8 cellular contexts compared by ENCODE assay signal in genomic region chr4:141635726-141636076, GRCh38. TPM values are rescaled to one million over a fixed set of nuclear protein-coding genes. Genes with fewer than 3 reads are reported as not detected.
DNase-seq lines count a peak whose midpoint lies in the region; ATAC-seq and TF ChIP-seq lines count a peak whose summit lies in the region.

No MANE protein-coding gene starts in this region.

- peak overlapping the region; percentile 84 for H3K4me3 Mint-ChIP-seq in GM23338
- H3K4me3 Mint-ChIP-seq in glutamatergic neuron (ENCODE audit: unreplicated experiment): peak overlapping the region; percentile 75

- DNase-seq in GM23338 (ENCODE audit: low spot score) (no peak), glutamatergic neuron (no peak), midbrain (lab: John Stamatoyannopoulos, UW) (no peak), posterior vena cava (ENCODE audit: low spot score) (no peak), NCI-H82 treated with DMSO at 0.1 percent for 48 hours (lab: John Stamatoyannopoulos, UW; ENCODE audit: unreplicated experiment) (no peak)

- H4K20me1 ChIP-seq in GM23338 (replicated peaks; ENCODE audit: insufficient read depth): no peaks in the 10 kb centered on the region
- H4K20me1 ChIP-seq in OCI-LY3 (ENCODE audit: insufficient read depth, low read length): no peaks in the 10 kb centered on the region

- H3K27ac Mint-ChIP-seq in GM23338 (no peak overlapping the region), glutamatergic neuron (ENCODE audit: unreplicated experiment) (no peak overlapping the region)

- H3K79me2 ChIP-seq in GM23338 (replicated peaks; ENCODE audit: insufficient read depth) (no peaks in the 10 kb centered on the region), OCI-LY3 (ENCODE audit: low read length) (no peaks in the 10 kb centered on the region)

- no peaks in the 10 kb centered on the region for H3K9me3 ChIP-seq in OCI-LY3 (ENCODE audit: insufficient read depth, low read length)
- H3K9me3 ChIP-seq in thymus (ENCODE audit: control insufficient read depth): no peaks in the 10 kb centered on the region

- H2AFZ ChIP-seq in GM23338: peak overlapping the region; percentile 97
- H2AFZ ChIP-seq in OCI-LY3 (ENCODE audit: low read depth, low read length): no peak overlapping the region; the same call in 1 of the 2 replicates

- H3K36me3 ChIP-seq in GM23338 (ENCODE audit: insufficient read depth): no peaks in the 10 kb centered on the region
- no peaks in the 10 kb centered on the region for H3K36me3 ChIP-seq in OCI-LY3 (replicated peaks; ENCODE audit: low read depth, low read length)
- no peaks in the 10 kb centered on the region for H3K36me3 ChIP-seq in thymus (ENCODE audit: control insufficient read depth, insufficient read depth)

- H3K27me3 Mint-ChIP-seq in GM23338 (ENCODE audit: insufficient read depth, low read depth, poor library complexity) (peaks cover 15% of the 10 kb centered on the region), glutamatergic neuron (ENCODE audit: unreplicated experiment) (peaks cover 7% of the 10 kb centered on the region)

- H3K4me1 ChIP-seq in GM23338 (ENCODE audit: insufficient read depth) (peaks cover 8% of the 10 kb centered on the region; the same call in 1 of the 2 replicates), OCI-LY3 (ENCODE audit: low read length) (peaks cover 11% of the 10 kb centered on the region), thymus (ENCODE audit: control insufficient read depth, insufficient read depth, low read length) (peaks cover 6% of the 10 kb centered on the region)

- no peaks in the 10 kb centered on the region for H3F3A ChIP-seq in GM23338 (replicated peaks; ENCODE audit: low read depth)

- WGBS in thymus: 52% methylated on average over 5 of the region's 5 CpGs

- H3K9me2 ChIP-seq in GM23338 (ENCODE audit: insufficient read depth): no peaks in the 10 kb centered on the region

- peaks cover 13% of the 10 kb centered on the region for H3K4me1 Mint-ChIP-seq in GM23338
- H3K4me1 Mint-ChIP-seq in glutamatergic neuron (ENCODE audit: low read depth, unreplicated experiment): no peaks in the 10 kb centered on the region

- peak overlapping the region; percentile 91 for H3K4me2 ChIP-seq in GM23338
- peak overlapping the region; percentile 47 for H3K4me2 ChIP-seq in OCI-LY3 (ENCODE audit: low read length)

- intact Hi-C loops in posterior vena cava (cut with DNase I): no loop called here

- no peaks in the 10 kb centered on the region; the same call in 2 of the 3 replicates for H3K9me3 Mint-ChIP-seq in GM23338
- H3K9me3 Mint-ChIP-seq in glutamatergic neuron (ENCODE audit: unreplicated experiment): no peaks in the 10 kb centered on the region

- H3K27ac ChIP-seq in GM23338 (ENCODE audit: low read depth) (no peak overlapping the region), OCI-LY3 (ENCODE audit: low read length) (no peak overlapping the region), thymus (ENCODE audit: low read depth) (peak overlapping the region; percentile 84)

- no peak for TF ChIP-seq POLR2A in GM18505 (IDR thresholded peaks at IDR 0.05; ENCODE audit: borderline replicate concordance, extremely low read depth, insufficient read depth, insufficient read length)

- H3K9ac ChIP-seq in OCI-LY3 (ENCODE audit: low read length): 0 out of 2 replicates have a peak overlapping the region, but pooled peaks have one; percentile 18

- no peak for TF ChIP-seq CTCF in GM23338 (conservative IDR thresholded peaks at IDR 0.05; ENCODE audit: low read depth in 2 of 2)
- no peak for TF ChIP-seq CTCF in OCI-LY3 (IDR thresholded peaks at IDR 0.05; ENCODE audit: low read depth, low read length)
- TF ChIP-seq CTCF in glutamatergic neuron (IDR thresholded peaks at IDR 0.05; ENCODE audit: partially characterized antibody, unreplicated experiment): no peak

- peak; percentile 29 for ATAC-seq in GM18505 (IDR thresholded peaks at IDR 0.05; ENCODE audit: unreplicated experiment)
- no peak for ATAC-seq in GM23338

- peak overlapping the region; percentile 84 for H3K4me3 ChIP-seq in GM23338
- peak overlapping the region; percentile 69 for H3K4me3 ChIP-seq in OCI-LY3 (ENCODE audit: low read length)
- H3K4me3 ChIP-seq in thymus (ENCODE audit: low read length): peak overlapping the region; percentile 95

- H3K27me3 ChIP-seq in GM23338 (ENCODE audit: insufficient read depth) (peaks cover 35% of the 10 kb centered on the region), OCI-LY3 (ENCODE audit: low read depth, low read length) (no peaks in the 10 kb centered on the region), thymus (ENCODE audit: control insufficient read depth, insufficient read depth) (no peaks in the 10 kb centered on the region)

- H3K36me3 Mint-ChIP-seq in GM23338 (ENCODE audit: low read depth): no peaks in the 10 kb centered on the region
- no peaks in the 10 kb centered on the region for H3K36me3 Mint-ChIP-seq in glutamatergic neuron (ENCODE audit: unreplicated experiment)

TF ChIP-seq in GM23338, 12 proteins besides CTCF, POLR2A, EP300 and RAD21 (continues in another document):
- no peak for TF ChIP-seq ZNF462 (CRISPR knock-in tag; IDR thresholded peaks at IDR 0.05)
- TF ChIP-seq EZH2phosphoT487 (IDR thresholded peaks at IDR 0.05; ENCODE audit: unreplicated experiment): no peak
- no peak for TF ChIP-seq JUNB (IDR thresholded peaks at IDR 0.05; ENCODE audit: unreplicated experiment)
- TF ChIP-seq STAT1 (IDR thresholded peaks at IDR 0.05; ENCODE audit: unreplicated experiment): no peak
- no peak for TF ChIP-seq ZNF331 (CRISPR knock-in tag; IDR thresholded peaks at IDR 0.05; ENCODE audit: low read depth)
- no peak for TF ChIP-seq ZNF114 (CRISPR knock-in tag; IDR thresholded peaks at IDR 0.05)
- no peak for TF ChIP-seq CREB1 (CRISPR knock-in tag; IDR thresholded peaks at IDR 0.05; ENCODE audit: low read depth)
- TF ChIP-seq POLR2AphosphoS5 (IDR thresholded peaks at IDR 0.05; ENCODE audit: low read depth): no peak
- no peak for TF ChIP-seq EZH2 (IDR thresholded peaks at IDR 0.05; ENCODE audit: low read depth, unreplicated experiment)
- TF ChIP-seq NANOG (IDR thresholded peaks at IDR 0.05; ENCODE audit: borderline replicate concordance): no peak

RNA-seq across cellular contexts. Expression of gene IL15, which starts 0.7 kb away (rescaled TPM):
- total RNA-seq in GM23338 (2014; rRNA removed; shearing (Covaris generic)): 2.3 and 2.7 TPM in 2 replicates
- polyA plus RNA-seq in GM23338 (2016; fragmentation: Nextera tagmentation; extraction: Ambion mirVana): 2.7 and 3.7 TPM in 2 replicates
- not detected for total RNA-seq in glutamatergic neuron (ENCODE audit: unreplicated experiment)
- 38.9 TPM for polyA plus RNA-seq in thymus
- 1 to 10 TPM; 3.7 to 7.1 TPM for total RNA-seq in posterior vena cava
